ENCODE assay signal across 10 cellular contexts in the genomic region with DNA sequence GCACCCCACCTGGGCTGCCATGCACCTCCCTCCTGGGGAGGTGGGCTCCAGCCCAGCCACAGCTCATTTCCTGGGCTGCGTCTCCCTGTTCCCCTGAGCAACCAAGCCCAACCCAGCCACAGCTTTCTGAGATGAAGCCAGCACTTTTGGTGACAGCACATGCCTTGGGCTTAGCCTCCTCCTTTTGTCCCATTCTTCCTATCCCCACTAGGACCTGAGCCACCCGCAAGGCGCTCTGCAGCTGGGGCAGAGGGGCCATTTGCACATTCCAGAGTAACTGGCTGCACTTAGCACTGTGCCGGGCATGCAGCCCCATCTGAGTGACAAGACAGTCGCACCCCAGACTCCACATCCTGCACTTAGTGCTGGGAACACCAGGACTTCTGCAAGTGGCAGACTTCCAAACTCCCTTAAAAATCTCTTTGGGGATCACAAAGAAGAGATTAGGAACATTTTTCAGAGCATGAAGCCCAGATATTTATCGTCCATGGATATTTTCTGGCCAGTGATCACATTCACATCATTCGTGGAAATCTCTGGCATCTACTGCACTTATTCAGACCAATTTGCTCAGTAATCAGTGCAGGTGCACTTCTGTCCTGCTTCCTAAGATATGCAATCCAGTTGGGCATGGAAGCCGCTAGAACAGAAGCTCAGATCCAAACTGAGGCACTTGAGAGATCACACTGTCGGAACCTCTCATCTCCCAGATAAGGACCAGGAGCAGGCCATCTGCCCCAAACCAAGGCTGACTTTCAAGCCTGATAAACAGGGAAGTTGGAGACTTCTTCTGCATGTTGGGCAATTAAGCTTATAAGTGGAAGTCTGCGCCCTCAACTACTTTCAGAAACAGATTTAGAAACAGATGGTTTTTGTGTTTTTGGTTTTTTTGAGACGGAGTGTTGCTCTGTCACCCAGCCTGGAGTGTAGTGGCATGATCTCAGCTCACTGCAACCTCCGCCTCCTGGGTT. TPM values are rescaled to one million over a fixed set of nuclear protein-coding genes. Genes with fewer than 3 reads are reported as not detected.
DNase-seq lines count a peak whose midpoint lies in the region.
"Had no signal": no experiment of that assay in that cellular context is flagged by ENCODE, and none has a peak within 500 bp of the region (broad histone marks: within the 10 kb centered on the region; RNA-seq: fewer than 3 reads in every experiment).

No MANE protein-coding gene starts in this region.

- DNase-seq in KBM-7 = peak; percentile 9
- peak; percentile 61 for DNase-seq in RPMI8226
- peak; percentile 56 for DNase-seq in iPS-NIHi7 (ENCODE audit: extremely low spot score)
- no peak for DNase-seq in D341Med (ENCODE audit: low spot score)
- DNase-seq in inferior parietal cortex (ENCODE audit: extremely low spot score) = no peak
- DNase-seq in DMS79 treated with DMSO at 0.1 percent for 48 hours (lab: John Stamatoyannopoulos, UW) = no peak
- DNase-seq: cerebellar nuclear complex, right lobe of liver had no signal

- no peaks in the 10 kb centered on the region for H3K27me3 ChIP-seq in thymus (ENCODE audit: control insufficient read depth, insufficient read depth)
- H3K27me3 ChIP-seq: right lobe of liver had no signal

- in situ Hi-C loops in KBM-7 (cut with MboI; ENCODE audit: low pct_unique_long_range_greater_than_20kb, low sequenced_read_pairs) = no loop called here

- peak overlapping the region; percentile 25 for H3K27ac ChIP-seq in thymus (ENCODE audit: low read depth)
- H3K27ac ChIP-seq: thoracic aorta had no signal

- H3K36me3 ChIP-seq in thymus (ENCODE audit: control insufficient read depth, insufficient read depth) = no peaks in the 10 kb centered on the region
- H3K36me3 ChIP-seq: right lobe of liver, thoracic aorta had no signal

- H3K9me3 ChIP-seq in thymus (ENCODE audit: control insufficient read depth) = no peaks in the 10 kb centered on the region
- H3K9me3 ChIP-seq: right lobe of liver, thoracic aorta had no signal

- peaks cover 22% of the 10 kb centered on the region for H3K4me1 ChIP-seq in thymus (ENCODE audit: control insufficient read depth, insufficient read depth, low read length)

- 76% methylated on average over 12 of the region's 12 CpGs for WGBS in thymus

- H3K4me3 ChIP-seq in thymus (ENCODE audit: low read length) = no peak overlapping the region
- H3K4me3 ChIP-seq: right lobe of liver, thoracic aorta had no signal

RNA-seq across cellular contexts. Expression of a gene that starts 26.4 kb away (rescaled TPM):
- polyA plus RNA-seq in thymus = 7.7 TPM

Comparison
In these comparisons a context has a peak if more than half of its experiments do, and no peak if none do; other contexts are left out.
1. DNase-seq: peak in KBM-7 (single experiment), RPMI8226 (single experiment) and iPS-NIHi7 (single experiment); none in D341Med (single experiment), inferior parietal cortex (single experiment) and DMS79 treated with DMSO at 0.1 percent for 48 hours (single experiment).